11 cellular contexts compared by ENCODE assay signal in the genomic region with DNA sequence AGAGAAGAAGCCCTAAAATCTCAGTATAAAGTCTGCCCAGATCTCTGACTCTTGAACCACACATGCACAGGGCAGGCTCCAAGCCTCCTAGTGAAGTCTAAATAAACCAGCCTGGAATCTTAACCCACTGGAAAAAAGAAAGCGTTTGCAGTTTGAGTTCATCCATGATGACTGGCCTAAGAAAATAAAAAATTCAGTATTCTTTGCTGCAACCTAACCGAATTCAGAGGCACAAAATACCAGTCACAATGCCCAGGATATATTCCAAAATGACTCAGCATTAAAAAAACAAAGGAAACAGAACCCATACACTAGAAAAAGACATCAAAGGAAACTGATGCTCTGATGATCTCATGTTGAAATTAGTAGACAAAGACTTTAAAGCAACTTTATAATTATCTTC.
DNase-seq lines count a peak whose midpoint lies in the region; ATAC-seq and TF ChIP-seq lines count a peak whose summit lies in the region.
"Had no signal": no experiment of that assay in that cellular context is flagged by ENCODE, and none has a peak within 500 bp of the region (broad histone marks: within the 10 kb centered on the region; RNA-seq: fewer than 3 reads in every experiment).

No MANE protein-coding gene starts in this region.

- H3K9me3 ChIP-seq in skeletal muscle satellite cell (replicated peaks; ENCODE audit: low read length), result no peaks in the 10 kb centered on the region
- no peaks in the 10 kb centered on the region for H3K9me3 ChIP-seq in endodermal cell (ENCODE audit: control insufficient read depth, low read length)

- H3K4me1 Mint-ChIP-seq in GM23338, result peaks cover 16% of the 10 kb centered on the region
- H3K4me1 Mint-ChIP-seq in activated T-helper 17 cell treated with anti-CD3 and anti-CD28 coated beads, Interleukin-2, amount 50 U/mL, for 72 hours, result peaks cover 9% of the 10 kb centered on the region
- H3K4me1 Mint-ChIP-seq in endodermal cell, result peaks cover 10% of the 10 kb centered on the region

- H3K36me3 ChIP-seq in GM23338 (ENCODE audit: insufficient read depth) (no peaks in the 10 kb centered on the region), skeletal muscle satellite cell (ENCODE audit: insufficient read depth, low read length) (peaks cover 5% of the 10 kb centered on the region), endodermal cell (ENCODE audit: control insufficient read depth, insufficient read depth, low read length) (no peaks in the 10 kb centered on the region)

- H2AFZ ChIP-seq in GM23338, result no peak overlapping the region

- H3K36me3 Mint-ChIP-seq in GM23338 (ENCODE audit: low read depth) (peaks cover 12% of the 10 kb centered on the region; the same call in 2 of the 3 replicates), endodermal cell (ENCODE audit: low read depth) (no peaks in the 10 kb centered on the region)
- peaks cover 23% of the 10 kb centered on the region for H3K36me3 Mint-ChIP-seq in activated T-helper 17 cell treated with anti-CD3 and anti-CD28 coated beads, Interleukin-2, amount 50 U/mL, for 72 hours (ENCODE audit: low read depth)
- H3K36me3 Mint-ChIP-seq: stimulated activated effector memory CD8-positive, alpha-beta T cell treated with anti-CD3 and anti-CD28 coated beads, Interleukin-12 subunit alpha, Interleukin-12 subunit beta, amount 100 ng/mL, for 72 hours had no signal

- H3K9me3 Mint-ChIP-seq in GM23338 (peaks cover 6% of the 10 kb centered on the region), endodermal cell (peaks cover 3% of the 10 kb centered on the region)
- H3K9me3 Mint-ChIP-seq in activated T-helper 17 cell treated with anti-CD3 and anti-CD28 coated beads, Interleukin-2, amount 50 U/mL, for 72 hours, result no peaks in the 10 kb centered on the region

- H3K27me3 ChIP-seq in GM23338 (ENCODE audit: insufficient read depth), result no peaks in the 10 kb centered on the region
- no peaks in the 10 kb centered on the region for H3K27me3 ChIP-seq in skeletal muscle satellite cell (ENCODE audit: control insufficient read depth, insufficient read depth, low read length)
- no peaks in the 10 kb centered on the region for H3K27me3 ChIP-seq in endodermal cell (ENCODE audit: control insufficient read depth, insufficient read depth, low read length, poor library complexity, severe bottlenecking)

- TF ChIP-seq CTCF in GM23338 (conservative IDR thresholded peaks at IDR 0.05; ENCODE audit: low read depth in 2 of 2) (no peak), fibroblast of the aortic adventitia (IDR thresholded peaks at IDR 0.05; ENCODE audit: insufficient read depth, low read length) (no peak), endodermal cell (conservative IDR thresholded peaks at IDR 0.05) (no peak)

- peak overlapping the region; percentile 85 for H3K27ac Mint-ChIP-seq in GM23338
- peak overlapping the region; percentile 47 for H3K27ac Mint-ChIP-seq in activated T-helper 17 cell treated with anti-CD3 and anti-CD28 coated beads, Interleukin-2, amount 50 U/mL, for 72 hours
- H3K27ac Mint-ChIP-seq in endodermal cell, result no peak overlapping the region
- H3K27ac Mint-ChIP-seq: stimulated activated effector memory CD8-positive, alpha-beta T cell treated with anti-CD3 and anti-CD28 coated beads, Interleukin-12 subunit alpha, Interleukin-12 subunit beta, amount 100 ng/mL, for 72 hours had no signal

- H3K9ac ChIP-seq in skeletal muscle satellite cell (ENCODE audit: low read depth, low read length) (peak overlapping the region; percentile 70), endodermal cell (ENCODE audit: extremely low read depth, low read length, poor library complexity, severe bottlenecking) (no peak overlapping the region)

- no peak overlapping the region for H3K4me2 ChIP-seq in GM23338
- H3K4me2 ChIP-seq in skeletal muscle satellite cell (ENCODE audit: low read length), result peak overlapping the region; percentile 66

- H3K4me3 ChIP-seq in GM23338 (no peak overlapping the region), fibroblast of the aortic adventitia (ENCODE audit: low read depth, low read length) (no peak overlapping the region), skeletal muscle satellite cell (ENCODE audit: low read length) (peak overlapping the region; percentile 17), endodermal cell (ENCODE audit: low read length) (no peak overlapping the region)

- no peak overlapping the region for H3K27ac ChIP-seq in GM23338 (ENCODE audit: low read depth)
- no peak overlapping the region for H3K27ac ChIP-seq in endodermal cell (ENCODE audit: low read depth, low read length)

- H3F3A ChIP-seq in GM23338 (replicated peaks; ENCODE audit: low read depth), result no peaks in the 10 kb centered on the region; the same call in 1 of the 2 replicates

- 84 to 86% methylated on average over 1 to 2 of the region's 2 CpGs for WGBS in endodermal cell (ENCODE audit: insufficient coverage in 1 of 2, insufficient read length in 1 of 2), 2 experiments

- H3K4me1 ChIP-seq in GM23338 (ENCODE audit: insufficient read depth) (0 out of 2 replicates have a peak, but pooled peaks cover 3% of the 10 kb centered on the region), skeletal muscle satellite cell (ENCODE audit: control insufficient read depth, insufficient read depth, low read length) (peaks cover 22% of the 10 kb centered on the region), endodermal cell (ENCODE audit: control insufficient read depth, insufficient read depth, low read length) (no peaks in the 10 kb centered on the region)

- no peak overlapping the region for H3K4me3 Mint-ChIP-seq in GM23338
- H3K4me3 Mint-ChIP-seq in activated T-helper 17 cell treated with anti-CD3 and anti-CD28 coated beads, Interleukin-2, amount 50 U/mL, for 72 hours, result no peak overlapping the region
- H3K4me3 Mint-ChIP-seq in endodermal cell, result no peak overlapping the region
- H3K4me3 Mint-ChIP-seq: stimulated activated effector memory CD8-positive, alpha-beta T cell treated with anti-CD3 and anti-CD28 coated beads, Interleukin-12 subunit alpha, Interleukin-12 subunit beta, amount 100 ng/mL, for 72 hours had no signal

- no peaks in the 10 kb centered on the region for H3K9me2 ChIP-seq in GM23338 (ENCODE audit: insufficient read depth)

- no peak for DNase-seq in GM23338 (ENCODE audit: low spot score)
- peak; percentile 92 for DNase-seq in fibroblast of the aortic adventitia (ENCODE audit: low read depth)
- no peak for DNase-seq in stimulated activated CD4-positive, alpha-beta T cell treated with anti-CD3 and anti-CD28 coated beads, Interleukin-2, amount 100 ng/mL, for 24 hours
- DNase-seq in endodermal cell, result no peak
- DNase-seq in putamen (ENCODE audit: low spot score), result no peak
- DNase-seq in Kasumi-1 (lab: John Stamatoyannopoulos, UW), result no peak
- DNase-seq: cerebellar nuclear complex, left cardiac atrium had no signal

- ATAC-seq in GM23338, result no peak
- ATAC-seq in activated T-helper 17 cell treated with anti-CD3 and anti-CD28 coated beads, Interleukin-2, amount 50 U/mL, for 72 hours (replicated peaks), result no peak
- ATAC-seq: left cardiac atrium; stimulated activated effector memory CD8-positive, alpha-beta T cell treated with anti-CD3 and anti-CD28 coated beads, Interleukin-12 subunit alpha, Interleukin-12 subunit beta, amount 100 ng/mL, for 72 hours had no signal

- peaks cover 1% of the 10 kb centered on the region for H3K27me3 Mint-ChIP-seq in GM23338 (ENCODE audit: insufficient read depth, low read depth, poor library complexity)
- H3K27me3 Mint-ChIP-seq in activated T-helper 17 cell treated with anti-CD3 and anti-CD28 coated beads, Interleukin-2, amount 50 U/mL, for 72 hours, result no peaks in the 10 kb centered on the region
- H3K27me3 Mint-ChIP-seq in endodermal cell (ENCODE audit: insufficient read depth), result no peaks in the 10 kb centered on the region

- no peaks in the 10 kb centered on the region for H4K20me1 ChIP-seq in GM23338 (replicated peaks; ENCODE audit: insufficient read depth)

- no peaks in the 10 kb centered on the region for H3K79me2 ChIP-seq in GM23338 (replicated peaks; ENCODE audit: insufficient read depth)

TF ChIP-seq in GM23338, 12 proteins besides CTCF, POLR2A, EP300 and RAD21 (continues in another document):
- no peak for TF ChIP-seq JUNB (IDR thresholded peaks at IDR 0.05; ENCODE audit: unreplicated experiment)
- TF ChIP-seq ZNF331 (CRISPR knock-in tag; IDR thresholded peaks at IDR 0.05; ENCODE audit: low read depth), result no peak
- no peak for TF ChIP-seq STAT1 (IDR thresholded peaks at IDR 0.05; ENCODE audit: unreplicated experiment)
